Comparison of ENCODE assay signal across 8 cellular contexts in the genomic region with DNA sequence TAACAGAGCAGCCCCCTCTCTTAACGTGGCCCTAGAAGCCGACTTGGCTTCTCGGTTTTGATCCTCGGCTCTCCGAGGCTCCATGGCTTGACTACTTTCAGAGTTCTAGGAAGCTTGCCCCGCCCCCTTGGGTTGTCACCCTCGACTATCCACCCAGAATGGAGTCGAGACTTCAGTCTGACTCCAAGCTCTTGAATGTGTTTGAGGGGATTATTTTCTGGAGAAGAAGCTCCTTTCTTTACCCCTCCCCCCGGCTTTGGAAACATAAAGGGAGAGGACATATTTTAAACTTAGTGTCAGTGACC. TPM values are rescaled to one million over a fixed set of nuclear protein-coding genes. Genes with fewer than 3 reads are reported as not detected.
A peak's percentile ranks its signal among the peaks of the same experiment; 100 is the strongest.
DNase-seq lines count a peak whose midpoint lies in the region; ATAC-seq and TF ChIP-seq lines count a peak whose summit lies in the region.

No MANE protein-coding gene starts in this region.

- DNase-seq in NCI-H2227 (lab: John Stamatoyannopoulos, UW; ENCODE audit: unreplicated experiment) (peak; percentile 61), NCI-H2227 treated with DMSO at 0.1 percent for 48 hours (lab: John Stamatoyannopoulos, UW) (no peak), NCI-H69 (lab: John Stamatoyannopoulos, UW) (peak; percentile 43), activated T-cell treated with anti-CD3 and anti-CD28 coated beads for 48 hours (ENCODE audit: low read depth) (peak; percentile 57), fibroblast of peridontal ligament (ENCODE audit: extremely low read depth) (peak; percentile 65), osteoblast (ENCODE audit: insufficient read length, low spot score, missing footprints) (peak; percentile 84), NCI-H187 treated with DMSO at 0.1 percent for 48 hours (lab: John Stamatoyannopoulos, UW) (no peak)

- no peaks in the 10 kb centered on the region for H3K9me3 ChIP-seq in osteoblast (ENCODE audit: low read depth, low read length)

- H3K27ac ChIP-seq in osteoblast (ENCODE audit: low read depth, low read length) = peak overlapping the region; percentile 99

- H3K27me3 ChIP-seq in osteoblast (ENCODE audit: insufficient read depth, low read length) = no peaks in the 10 kb centered on the region

- H3K4me2 ChIP-seq in osteoblast (ENCODE audit: insufficient read depth, low read length) = peak overlapping the region; percentile 88

- peak overlapping the region; percentile 96 for H2AFZ ChIP-seq in osteoblast (ENCODE audit: low read length)

- H3K4me3 ChIP-seq in osteoblast (ENCODE audit: insufficient read depth, low read length) = peak overlapping the region; percentile 87

- peaks cover 14% of the 10 kb centered on the region for H4K20me1 ChIP-seq in osteoblast (ENCODE audit: insufficient read depth, low read length)

- H3K4me1 ChIP-seq in osteoblast (ENCODE audit: insufficient read depth, low read length) = peaks cover 31% of the 10 kb centered on the region

- TF ChIP-seq CTCF in osteoblast (IDR thresholded peaks at IDR 0.05; ENCODE audit: extremely low read depth, low read depth, low read length) = no peak

- ATAC-seq in HG02678 (IDR thresholded peaks at IDR 0.05; ENCODE audit: unreplicated experiment) = peak; percentile 34

- H3K36me3 ChIP-seq in osteoblast (ENCODE audit: insufficient read depth, low read length) = peaks cover 22% of the 10 kb centered on the region

- H3K79me2 ChIP-seq in osteoblast (ENCODE audit: insufficient read depth, low read length) = peaks cover 71% of the 10 kb centered on the region

RNA-seq across cellular contexts. Expression of gene SEC24C, which starts 0.5 kb away (rescaled TPM):
- total RNA-seq in osteoblast = 28.3 and 28.6 TPM in 2 replicates

RNA-seq across cellular contexts. Expression of gene CHCHD1, which starts 37.2 kb away (rescaled TPM):
- 11.2 and 12.7 TPM in 2 replicates for total RNA-seq in osteoblast

RNA-seq across cellular contexts. Expression of gene ZSWIM8, which starts 40.8 kb away (rescaled TPM):
- 63.1 and 76.7 TPM in 2 replicates for total RNA-seq in osteoblast

RNA-seq across cellular contexts. Expression of gene AGAP5, which starts 46.7 kb away (rescaled TPM):
- 3.5 and 4.0 TPM in 2 replicates for total RNA-seq in osteoblast

Comparison
In these comparisons a context has a peak if more than half of its experiments do, and no peak if none do; other contexts are left out.
1. DNase-seq: peak in NCI-H2227 (single experiment), NCI-H69 (single experiment), activated T-cell treated with anti-CD3 and anti-CD28 coated beads for 48 hours (single experiment), fibroblast of peridontal ligament (single experiment) and osteoblast (single experiment); none in NCI-H2227 treated with DMSO at 0.1 percent for 48 hours (single experiment) and NCI-H187 treated with DMSO at 0.1 percent for 48 hours (single experiment).